Comparison of ENCODE assay signal across 9 cellular contexts in genomic region chr12:82326905-82327503, GRCh38. TPM values are rescaled to one million over a fixed set of nuclear protein-coding genes. Genes with fewer than 3 reads are reported as not detected.
DNase-seq lines count a peak whose midpoint lies in the region; ATAC-seq, FAIRE-seq and TF ChIP-seq lines count a peak whose summit lies in the region.
"Had no signal": no experiment of that assay in that cellular context is flagged by ENCODE, and none has a peak within 500 bp of the region (broad histone marks: within the 10 kb centered on the region; RNA-seq: fewer than 3 reads in every experiment).

No MANE protein-coding gene starts in this region.

- no peaks in the 10 kb centered on the region for H3K9me3 Mint-ChIP-seq in activated CD4-positive, alpha-beta T cell treated with anti-CD3 and anti-CD28 coated beads, Interleukin-2, amount 10 ng/mL, durations not matched to agents 7 days and 5 days
- H3K9me3 Mint-ChIP-seq: dendritic cell treated with granulocyte-macrophage colony-stimulating factor and Interleukin-4, amounts not matched to agents 40 ng/mL and 50 ng/mL, for 4 days had no signal

- peak; percentile 56 for FAIRE-seq in A549 (lab: Jason Lieb, UNC)

- TF ChIP-seq RAD21 in A549 (conservative IDR thresholded peaks at IDR 0.05 in 1 of 2, IDR thresholded peaks at IDR 0.05 in 1 of 2) = peak; percentile 70

- POLR2A ChIA-PET in A549 (lab: Yijun Ruan, JAX) = no interaction called here
- POLR2A ChIA-PET in activated CD4-positive, alpha-beta T cell treated with anti-CD3 and anti-CD28 coated beads, Interleukin-2, amount 10 ng/mL, durations not matched to agents 7 days and 5 days (lab: Charles Lee) = no interaction called here

- no peaks in the 10 kb centered on the region for H3K36me3 Mint-ChIP-seq in activated CD4-positive, alpha-beta T cell treated with anti-CD3 and anti-CD28 coated beads, Interleukin-2, amount 10 ng/mL, durations not matched to agents 7 days and 5 days (ENCODE audit: low read depth)

- no peak overlapping the region for H3K4me3 Mint-ChIP-seq in activated CD4-positive, alpha-beta T cell treated with anti-CD3 and anti-CD28 coated beads, Interleukin-2, amount 10 ng/mL, durations not matched to agents 7 days and 5 days
- H3K4me3 Mint-ChIP-seq: dendritic cell treated with granulocyte-macrophage colony-stimulating factor and Interleukin-4, amounts not matched to agents 40 ng/mL and 50 ng/mL, for 4 days had no signal

- ATAC-seq in A549 (peak in 1 of 2 experiments; percentile 61; a peak in 2 of 6 replicates), SK-N-SH treated with all-trans-retinoic acid at 6 μM for 48 hours (peak; percentile 61; the same call in 2 of the 3 replicates)

- no peak for TF ChIP-seq POLR2A in A549 (IDR thresholded peaks at IDR 0.05; ENCODE audit: low read length)

- TF ChIP-seq EP300 in A549 (IDR thresholded peaks at IDR 0.05) = no peak

- no peaks in the 10 kb centered on the region for H3K4me1 Mint-ChIP-seq in activated CD4-positive, alpha-beta T cell treated with anti-CD3 and anti-CD28 coated beads, Interleukin-2, amount 10 ng/mL, durations not matched to agents 7 days and 5 days

- peaks cover 2% of the 10 kb centered on the region for H3K27me3 Mint-ChIP-seq in activated CD4-positive, alpha-beta T cell treated with anti-CD3 and anti-CD28 coated beads, Interleukin-2, amount 10 ng/mL, durations not matched to agents 7 days and 5 days
- H3K27me3 Mint-ChIP-seq: dendritic cell treated with granulocyte-macrophage colony-stimulating factor and Interleukin-4, amounts not matched to agents 40 ng/mL and 50 ng/mL, for 4 days had no signal

- peak; percentile 55; the same call in 2 of the 3 replicates for TF ChIP-seq CTCF in A549 (IDR thresholded peaks at IDR 0.05)
- TF ChIP-seq CTCF in GM12872 (IDR thresholded peaks at IDR 0.05; ENCODE audit: insufficient read depth, low read depth, low read length) = 0 out of 3 replicates have a peak, but pooled peaks have one; percentile 25
- peak; percentile 53 for TF ChIP-seq CTCF in LNCaP clone FGC (IDR thresholded peaks at IDR 0.05; ENCODE audit: control insufficient read depth, extremely low read depth, insufficient read depth)

- no peak overlapping the region for H3K27ac Mint-ChIP-seq in activated CD4-positive, alpha-beta T cell treated with anti-CD3 and anti-CD28 coated beads, Interleukin-2, amount 10 ng/mL, durations not matched to agents 7 days and 5 days
- H3K27ac Mint-ChIP-seq: dendritic cell treated with granulocyte-macrophage colony-stimulating factor and Interleukin-4, amounts not matched to agents 40 ng/mL and 50 ng/mL, for 4 days had no signal

- H3K27ac ChIP-seq in A549 = no peak overlapping the region

- no peak overlapping the region for H3K4me2 ChIP-seq in A549

- CTCF ChIA-PET in A549 (lab: Yijun Ruan, JAX) = interaction anchor here (0.7 to 2.6 kb wide), 2 partner anchors 26 to 31 kb away, joined by 3 to 6 read pairs; partner anchors contain the start of genes CCDC59 and METTL25
- CTCF ChIA-PET in activated CD4-positive, alpha-beta T cell treated with anti-CD3 and anti-CD28 coated beads, Interleukin-2, amount 10 ng/mL, durations not matched to agents 7 days and 5 days (lab: Charles Lee) = no interaction called here

- peak; percentile 3 to 35 for DNase-seq in A549 (ENCODE audit: low read depth in 1 of 2, low spot score in 1 of 2)
- no peak for DNase-seq in LNCaP clone FGC (ENCODE audit: low read depth)
- DNase-seq in hepatic stellate cell (ENCODE audit: low spot score) = peak; percentile 1
- no peak for DNase-seq in activated CD4-positive, alpha-beta T cell treated with anti-CD3 and anti-CD28 coated beads, Interleukin-2, amount 10 ng/mL, durations not matched to agents 7 days and 5 days
- DNase-seq in NK-92 (lab: John Stamatoyannopoulos, UW; ENCODE audit: unreplicated experiment) = no peak
- no peak for DNase-seq in putamen (ENCODE audit: low spot score)

- no peaks in the 10 kb centered on the region for H3K9me3 ChIP-seq in A549

- no peak overlapping the region for H3K4me3 ChIP-seq in A549
- no peak overlapping the region for H3K4me3 ChIP-seq in LNCaP clone FGC (ENCODE audit: low read depth, low read length)

- WGBS in A549 (ENCODE audit: missing lambda C conversion rate) = 3% methylated on average over 1 of the region's 1 CpG

- H3K4me1 ChIP-seq in A549 = no peaks in the 10 kb centered on the region

TF ChIP-seq in A549, 52 proteins besides CTCF, POLR2A, EP300 and RAD21:
- TF ChIP-seq SMC3 (IDR thresholded peaks at IDR 0.05) = peak; percentile 64
- TF ChIP-seq MYC (IDR thresholded peaks at IDR 0.05; ENCODE audit: borderline replicate concordance, low read length) = no peak

TF ChIP-seq in SK-N-SH treated with all-trans-retinoic acid at 6 μM for 48 hours, 23 proteins besides CTCF, POLR2A, EP300 and RAD21:
- TF ChIP-seq ZNF70 (CRISPR knock-in tag; IDR thresholded peaks at IDR 0.05) (no peak), TSHZ2 (CRISPR knock-in tag; IDR thresholded peaks at IDR 0.05) (no peak), ESRRG (CRISPR knock-in tag; IDR thresholded peaks at IDR 0.05) (no peak), ZNF8 (CRISPR knock-in tag; IDR thresholded peaks at IDR 0.05) (no peak), POU6F1 (CRISPR knock-in tag; IDR thresholded peaks at IDR 0.05; ENCODE audit: borderline replicate concordance, low read depth) (no peak), ZFP3 (CRISPR knock-in tag; IDR thresholded peaks at IDR 0.05) (no peak), PPARA (CRISPR knock-in tag; IDR thresholded peaks at IDR 0.05; ENCODE audit: borderline replicate concordance) (no peak), TCF4 (CRISPR knock-in tag; IDR thresholded peaks at IDR 0.05; ENCODE audit: borderline replicate concordance) (no peak), TOX (CRISPR knock-in tag; IDR thresholded peaks at IDR 0.05; ENCODE audit: borderline replicate concordance) (no peak)

RNA-seq across cellular contexts. Expression of gene CCDC59, which starts 31.2 kb away (rescaled TPM):
- polyA plus RNA-seq in A549 (2011; rRNA removed) (38.0 and 70.4 TPM in 2 replicates), A549 (2017; fragmentation: RNase III; extraction: RNeasy Plus Mini Kit Qiagen cat#74134 plus additional on column Dnase treatment) (62.0 to 66.9 TPM (median 64.2 TPM) in 3 replicates)
- polyA plus RNA-seq in A549 (2012; cell fraction: cytosol; rRNA removed) = 25.2 and 47.9 TPM in 2 replicates
- polyA plus RNA-seq in A549 (2012; cell fraction: nucleus; rRNA removed) = 8.7 and 12.0 TPM in 2 replicates
- 10.9 and 17.0 TPM in 2 replicates for polyA minus RNA-seq in A549 (2011; rRNA and poly(A)+ RNA removed)
- total RNA-seq in activated CD4-positive, alpha-beta T cell treated with anti-CD3 and anti-CD28 coated beads, Interleukin-2, amount 10 ng/mL, durations not matched to agents 7 days and 5 days = 10 to 100 TPM; 43.5 to 53.4 TPM

RNA-seq across cellular contexts. Expression of gene METTL25, which starts 31.3 kb away (rescaled TPM):
- polyA plus RNA-seq in A549 (2011; rRNA removed) (4.0 and 6.3 TPM in 2 replicates), A549 (2017; fragmentation: RNase III; extraction: RNeasy Plus Mini Kit Qiagen cat#74134 plus additional on column Dnase treatment) (3.1 to 3.8 TPM (median 3.1 TPM) in 3 replicates)
- polyA plus RNA-seq in A549 (2012; cell fraction: cytosol; rRNA removed) = 4.0 and 4.7 TPM in 2 replicates
- polyA plus RNA-seq in A549 (2012; cell fraction: nucleus; rRNA removed) = 3.2 and 4.8 TPM in 2 replicates
- 4.4 and 6.6 TPM in 2 replicates for polyA minus RNA-seq in A549 (2011; rRNA and poly(A)+ RNA removed)
- total RNA-seq in activated CD4-positive, alpha-beta T cell treated with anti-CD3 and anti-CD28 coated beads, Interleukin-2, amount 10 ng/mL, durations not matched to agents 7 days and 5 days = 1 to 10 TPM; 8.3 to 8.6 TPM

Comparison
In these comparisons a context has a peak if more than half of its experiments do, and no peak if none do; other contexts are left out.
1. DNase-seq: peak in A549 (2 of 2) and hepatic stellate cell (single experiment); none in LNCaP clone FGC (single experiment), activated CD4-positive, alpha-beta T cell treated with anti-CD3 and anti-CD28 coated beads, Interleukin-2, amount 10 ng/mL, durations not matched to agents 7 days and 5 days (single experiment), NK-92 (single experiment) and putamen (single experiment).
2. Peak in every context shown above with its lines, with median percentiles within 50 percentile points of each other: CTCF ChIP-seq.